8 cellular contexts compared by ENCODE assay signal in the genomic region with DNA sequence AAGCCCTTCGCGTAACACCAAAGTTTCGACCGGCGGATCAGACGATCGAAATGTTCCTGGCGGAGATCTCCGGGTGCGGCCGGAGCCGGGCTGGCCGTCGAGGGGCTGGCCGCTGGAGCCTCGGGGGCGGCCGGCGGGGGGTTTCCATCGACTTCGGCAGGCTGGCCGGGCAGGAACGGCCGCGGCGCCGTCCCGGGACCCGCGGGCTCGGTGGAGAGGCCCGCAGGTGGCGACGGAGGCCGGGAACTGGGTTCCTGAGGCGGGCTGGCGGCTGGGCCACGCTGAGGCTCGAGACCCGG. TPM values are rescaled to one million over a fixed set of nuclear protein-coding genes. Genes with fewer than 3 reads are reported as not detected.
DNase-seq lines count a peak whose midpoint lies in the region; ATAC-seq and TF ChIP-seq lines count a peak whose summit lies in the region.

No MANE protein-coding gene starts in this region.

- CTCF ChIA-PET in MCF 10A (lab: Yijun Ruan, JAX) = no interaction called here

- H3K27ac ChIP-seq in left lung = no peak overlapping the region
- no peak overlapping the region for H3K27ac ChIP-seq in upper lobe of right lung

- POLR2A ChIA-PET in MCF 10A (lab: Yijun Ruan, JAX) = interaction anchor here (1.0 to 2.1 kb wide), 2 partner anchors 31 to 115 kb away, joined by 4 to 12 read pairs; partner anchors contain the start of gene MLLT6

- peak; percentile 33 to 48 for DNase-seq in T47D (ENCODE audit: low read depth in 1 of 2, low spot score in 1 of 2)
- DNase-seq in MCF 10A (ENCODE audit: unreplicated experiment) = no peak
- no peak for DNase-seq in left lung
- DNase-seq in upper lobe of right lung = no peak

- H3K9me3 ChIP-seq in left lung (no peaks in the 10 kb centered on the region), upper lobe of right lung (no peaks in the 10 kb centered on the region)

- intact Hi-C loops in MCF 10A (cut with micrococcal nuclease) = loop anchor here (10.0 kb wide), 1 partner anchor 481 kb away; the partner anchor contains the start of gene PLXDC1
- intact Hi-C loops in left lung (cut with DNase I) = no loop called here
- intact Hi-C loops in upper lobe of right lung (cut with DNase I) = no loop called here

- peaks cover 5% of the 10 kb centered on the region for H3K36me3 Mint-ChIP-seq in MCF 10A (ENCODE audit: insufficient read depth, unreplicated experiment)
- H3K36me3 Mint-ChIP-seq in activated naive CD8-positive, alpha-beta T cell = no peaks in the 10 kb centered on the region

- H3K27ac Mint-ChIP-seq in MCF 10A (ENCODE audit: low read depth, unreplicated experiment) = no peak overlapping the region
- no peak overlapping the region for H3K27ac Mint-ChIP-seq in activated naive CD8-positive, alpha-beta T cell

- peaks cover 15 to 47% of the 10 kb centered on the region in 2 donors for H3K4me1 ChIP-seq in left lung
- H3K4me1 ChIP-seq in upper lobe of right lung = peaks cover 20% of the 10 kb centered on the region

- no TSS peak for BruUV-seq in MCF 10A (replicated peaks; lab: Mats Ljungman, UMichigan)

- H3K36me3 ChIP-seq in left lung (no peaks in the 10 kb centered on the region), upper lobe of right lung (no peaks in the 10 kb centered on the region)

- in situ Hi-C loops in T47D (cut with HindIII; ENCODE audit: low pct_unique_long_range_greater_than_20kb, low sequenced_read_pairs) = no loop called here

- H3K4me3 Mint-ChIP-seq in MCF 10A (ENCODE audit: unreplicated experiment) = no peak overlapping the region
- peak overlapping the region; percentile 84 for H3K4me3 Mint-ChIP-seq in activated naive CD8-positive, alpha-beta T cell

- H3K4me3 ChIP-seq in left lung (peak overlapping the region; percentile 49 to 66), upper lobe of right lung (peak overlapping the region; percentile 66)

- peaks cover 49 to 76% of the 10 kb centered on the region in 2 donors for H3K27me3 ChIP-seq in left lung
- H3K27me3 ChIP-seq in upper lobe of right lung = peaks cover 46% of the 10 kb centered on the region

- TF ChIP-seq CTCF in MCF 10A (IDR thresholded peaks at IDR 0.05; ENCODE audit: unreplicated experiment) (no peak), left lung (IDR thresholded peaks at IDR 0.05) (no peak), upper lobe of right lung (IDR thresholded peaks at IDR 0.05) (no peak)

- H3K27me3 Mint-ChIP-seq in MCF 10A (ENCODE audit: insufficient read depth, unreplicated experiment) = peaks cover 15% of the 10 kb centered on the region
- peaks cover 17% of the 10 kb centered on the region for H3K27me3 Mint-ChIP-seq in activated naive CD8-positive, alpha-beta T cell

- no peaks in the 10 kb centered on the region for H3K9me3 Mint-ChIP-seq in MCF 10A (ENCODE audit: unreplicated experiment)
- H3K9me3 Mint-ChIP-seq in activated naive CD8-positive, alpha-beta T cell (ENCODE audit: low read depth) = no peaks in the 10 kb centered on the region

- ATAC-seq in left lung = peak; percentile 13
- peak; percentile 5 for ATAC-seq in upper lobe of right lung
- no peak for ATAC-seq in GM21825 (IDR thresholded peaks at IDR 0.05; ENCODE audit: unreplicated experiment)
- no peak for ATAC-seq in HG03469 (IDR thresholded peaks at IDR 0.05; ENCODE audit: unreplicated experiment)
- ATAC-seq in GM21381 (IDR thresholded peaks at IDR 0.05; ENCODE audit: unreplicated experiment) = no peak

- peaks cover 13% of the 10 kb centered on the region for H3K4me1 Mint-ChIP-seq in MCF 10A (ENCODE audit: insufficient read depth, unreplicated experiment)
- peaks cover 45% of the 10 kb centered on the region for H3K4me1 Mint-ChIP-seq in activated naive CD8-positive, alpha-beta T cell (ENCODE audit: low read depth)

RNA-seq across cellular contexts. Expression of gene EPOP, which starts 1.1 kb away (rescaled TPM):
- total RNA-seq in MCF 10A (2022) (3.4 and 3.6 TPM in 2 replicates), left lung (1 to 10 TPM; 1.5 to 2.1 TPM), upper lobe of right lung (2.1 TPM)

RNA-seq across cellular contexts. Expression of gene MLLT6, which starts 31.4 kb away (rescaled TPM):
- 59.6 and 65.3 TPM in 2 replicates for total RNA-seq in MCF 10A (2022)
- total RNA-seq in left lung = 100 to 1,000 TPM in 1 of 2 donors, 10 to 100 TPM in 1; 80.0 to 102 TPM
- 133 TPM for total RNA-seq in upper lobe of right lung

RNA-seq across cellular contexts. Expression of gene CISD3, which starts 56.5 kb away (rescaled TPM):
- total RNA-seq in MCF 10A (2022) (36.8 and 42.0 TPM in 2 replicates), left lung (10 to 100 TPM; 32.9 to 49.2 TPM), upper lobe of right lung (29.7 TPM)

Comparison
In these comparisons a context has a peak if more than half of its experiments do, and no peak if none do; other contexts are left out.
1. DNase-seq: peak in T47D (2 of 2); none in MCF 10A (single experiment), left lung (0 of 2) and upper lobe of right lung (single experiment).
2. ATAC-seq: peak in left lung (single experiment) and upper lobe of right lung (single experiment); none in GM21825 (single experiment), HG03469 (single experiment) and GM21381 (single experiment).